11 cellular contexts compared by ENCODE assay signal in genomic region chr20:1892122-1892385, GRCh38. TPM values are rescaled to one million over a fixed set of nuclear protein-coding genes. Genes with fewer than 3 reads are reported as not detected.
"Had no signal": no experiment of that assay in that cellular context is flagged by ENCODE, and none has a peak within 500 bp of the region (broad histone marks: within the 10 kb centered on the region; RNA-seq: fewer than 3 reads in every experiment).

No MANE protein-coding gene starts in this region.

- H3K27ac ChIP-seq: adrenal gland, lower lobe of right lung had no signal

- H3K36me3 Mint-ChIP-seq: naive thymus-derived CD4-positive, alpha-beta T cell had no signal

- H3K4me3 Mint-ChIP-seq: naive thymus-derived CD4-positive, alpha-beta T cell; stimulated activated naive CD8-positive, alpha-beta T cell treated with anti-CD3 and anti-CD28 coated beads, Interleukin-15, Interleukin-2, amounts not matched to agents 100 ng/mL and 50 ng/mL, for 24 hours had no signal

- ATAC-seq: esophagus mucosa; lower lobe of right lung; naive thymus-derived CD4-positive, alpha-beta T cell had no signal

- H3K9me3 Mint-ChIP-seq: stimulated activated naive CD8-positive, alpha-beta T cell treated with anti-CD3 and anti-CD28 coated beads, Interleukin-15, Interleukin-2, amounts not matched to agents 100 ng/mL and 50 ng/mL, for 24 hours had no signal

- DNase-seq: activated CD4-positive, alpha-beta T cell treated with anti-CD3 and anti-CD28 coated beads, Interleukin-2, amount 50 U/mL, for 1 hour; activated naive CD4-positive, alpha-beta T cell treated with anti-CD3 and anti-CD28 coated beads, Interleukin-2, amount 50 U/mL, for 16 hours; activated T-cell treated with anti-CD3 and anti-CD28 coated beads, Interleukin-2, amount 50 U/mL, for 1 hour; adrenal gland; lower lobe of right lung; naive thymus-derived CD4-positive, alpha-beta T cell; stimulated activated CD4-positive, alpha-beta T cell treated with anti-CD3 and anti-CD28 coated beads, Interleukin-2, amount 100 ng/mL, for 48 hours had no signal

- H3K27ac Mint-ChIP-seq: naive thymus-derived CD4-positive, alpha-beta T cell; stimulated activated naive CD8-positive, alpha-beta T cell treated with anti-CD3 and anti-CD28 coated beads, Interleukin-15, Interleukin-2, amounts not matched to agents 100 ng/mL and 50 ng/mL, for 24 hours had no signal

- H3K9me3 ChIP-seq: adrenal gland, lower lobe of right lung, thoracic aorta had no signal

- H3K27me3 ChIP-seq: adrenal gland had no signal

RNA-seq across cellular contexts. Expression of gene SIRPA, which starts 3.2 kb away (rescaled TPM):
- total RNA-seq: T-helper 2 cell treated with Interferon-gamma antibody and Interleukin-4, amounts not matched to agents 100 ng/mL and 5 ng/mL, for 36 hours had no signal
- polyA plus RNA-seq: naive thymus-derived CD4-positive, alpha-beta T cell had no signal
